Comparison of ENCODE assay signal across 9 cellular contexts in the genomic region with DNA sequence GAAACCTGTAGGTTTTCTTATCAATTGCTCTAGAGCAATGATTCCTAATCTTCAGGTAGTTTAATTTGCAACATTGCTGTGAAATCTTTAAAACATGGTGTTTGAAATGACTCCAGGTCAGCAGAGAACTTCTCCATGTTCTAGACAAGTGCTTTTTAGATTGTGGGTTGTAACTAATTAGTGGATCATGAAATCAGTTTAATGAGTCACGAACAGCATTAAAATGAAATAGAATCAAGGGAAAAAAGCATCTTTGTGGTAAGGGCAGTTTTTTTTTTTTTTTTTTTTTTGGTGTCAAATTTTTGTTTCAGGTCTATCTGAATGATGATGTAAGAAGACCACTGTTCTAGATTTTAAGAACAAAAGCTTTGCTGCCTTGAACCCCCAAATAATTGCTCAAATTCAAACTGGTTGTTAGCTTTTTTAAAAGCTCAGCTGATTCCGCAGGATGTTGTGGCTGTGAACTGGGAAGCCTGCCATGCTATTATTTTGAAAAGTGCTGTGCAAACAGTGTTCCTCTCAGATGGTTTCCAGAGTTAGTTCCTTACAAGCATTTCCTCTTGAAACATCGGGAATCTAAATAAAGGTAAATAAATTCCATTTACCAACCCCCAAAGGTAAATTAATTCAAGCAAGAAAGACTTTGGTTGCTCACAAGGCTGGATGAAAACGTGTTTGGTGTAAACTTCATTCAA. TPM values are rescaled to one million over a fixed set of nuclear protein-coding genes. Genes with fewer than 3 reads are reported as not detected.
DNase-seq lines count a peak whose midpoint lies in the region; ATAC-seq and TF ChIP-seq lines count a peak whose summit lies in the region.
"Had no signal": no experiment of that assay in that cellular context is flagged by ENCODE, and none has a peak within 500 bp of the region (broad histone marks: within the 10 kb centered on the region; RNA-seq: fewer than 3 reads in every experiment).

No MANE protein-coding gene starts in this region.

- WGBS in HUES64: 70% methylated on average over 3 of the region's 4 CpGs

- no peak for ATAC-seq in HG03175 (IDR thresholded peaks at IDR 0.05; ENCODE audit: unreplicated experiment)

- peaks cover 4% of the 10 kb centered on the region; the same call in 1 of the 2 replicates for H3K9me3 ChIP-seq in HUES64 (ENCODE audit: insufficient read depth, low read depth, low read length)
- no peaks in the 10 kb centered on the region for H3K9me3 ChIP-seq in SK-N-MC (ENCODE audit: low read depth, low read length)
- H3K9me3 ChIP-seq in left ventricle myocardium inferior (replicated peaks): peaks cover 6% of the 10 kb centered on the region

- intact Hi-C loops in left ventricle myocardium inferior (cut with micrococcal nuclease) (loop anchor here (5.0 kb wide), 1 partner anchor 62 kb away; no protein-coding TSS in a partner anchor), posterior vena cava (cut with DNase I) (loop anchor here in 1 of 2 donors (10.0 kb wide), 1 partner anchor 845 kb away; no protein-coding TSS in a partner anchor)

- H3K27me3 ChIP-seq in HUES64 (ENCODE audit: insufficient read depth, low read length): peaks cover 3% of the 10 kb centered on the region; the same call in 1 of the 2 replicates
- no peaks in the 10 kb centered on the region for H3K27me3 ChIP-seq in left ventricle myocardium inferior (ENCODE audit: low read depth)

- H3K27ac ChIP-seq in HUES64 (ENCODE audit: low read depth, low read length): peak overlapping the region; percentile 63; the same call in 1 of the 2 replicates
- peak overlapping the region; percentile 79 for H3K27ac ChIP-seq in SK-N-MC
- H3K27ac ChIP-seq in left ventricle myocardium inferior (replicated peaks): peak overlapping the region; percentile 98
- peak overlapping the region in 18 of 21 experiments; percentile 2 to 86 (median 58) for H3K27ac ChIP-seq in skin epidermis
- H3K27ac ChIP-seq: KMS-11 had no signal

- H3K36me3 ChIP-seq in HUES64 (ENCODE audit: insufficient read depth, low read length): no peaks in the 10 kb centered on the region
- H3K36me3 ChIP-seq in SK-N-MC (ENCODE audit: insufficient read depth, low read length): no peaks in the 10 kb centered on the region
- no peaks in the 10 kb centered on the region for H3K36me3 ChIP-seq in left ventricle myocardium inferior

- H3K4me3 ChIP-seq in HUES64 (ENCODE audit: low read length): 0 out of 2 replicates have a peak overlapping the region, but pooled peaks have one; percentile 6
- peak overlapping the region; percentile 60 for H3K4me3 ChIP-seq in SK-N-MC
- peak overlapping the region; percentile 53 for H3K4me3 ChIP-seq in left ventricle myocardium inferior
- H3K4me3 ChIP-seq in skin epidermis: no peak overlapping the region

- peaks cover 21% of the 10 kb centered on the region for H3K4me1 ChIP-seq in HUES64 (ENCODE audit: insufficient read depth, low read length)
- H3K4me1 ChIP-seq in left ventricle myocardium inferior: peaks cover 54% of the 10 kb centered on the region

- no peak for TF ChIP-seq CTCF in left ventricle myocardium inferior (IDR thresholded peaks at IDR 0.05; ENCODE audit: borderline replicate concordance)

- DNase-seq in SK-N-MC (ENCODE audit: low read depth, low spot score) (peak; percentile 60), left ventricle myocardium inferior (no peak), occipital lobe (lab: John Stamatoyannopoulos, UW) (no peak), posterior vena cava (ENCODE audit: low spot score) (no peak)
- no peak for DNase-seq in activated CD4-positive, CD25-positive, alpha-beta regulatory T cell (lab: John Stamatoyannopoulos, UW)

- no peak overlapping the region for H3K9ac ChIP-seq in HUES64 (ENCODE audit: low read depth, low read length)
- no peak overlapping the region for H3K9ac ChIP-seq in SK-N-MC (ENCODE audit: insufficient read length)
- H3K9ac ChIP-seq: KMS-11 had no signal

RNA-seq across cellular contexts. Expression of gene PDK4, which starts 13.1 kb away (rescaled TPM):
- polyA plus RNA-seq in HUES64 (2013, experiment 1 of 2): not detected
- not detected for polyA plus RNA-seq in HUES64 (2013, experiment 2 of 2)
- 325 TPM for total RNA-seq in left ventricle myocardium inferior
- 11.7 TPM for total RNA-seq in occipital lobe
- total RNA-seq in posterior vena cava: 100 to 1,000 TPM in 1 of 2 donors, 10 to 100 TPM in 1; 66.4 to 433 TPM

Comparison
In these comparisons a context has a peak if more than half of its experiments do, and no peak if none do; other contexts are left out.
1. H3K4me3 ChIP-seq: peak in HUES64 (single experiment), SK-N-MC (single experiment) and left ventricle myocardium inferior (single experiment); none in skin epidermis (0 of 7).
2. Peak in every context shown above with its lines, with median percentiles within 50 percentile points of each other: H3K27ac ChIP-seq.